Comparison of ENCODE assay signal across 11 cellular contexts in the genomic region with DNA sequence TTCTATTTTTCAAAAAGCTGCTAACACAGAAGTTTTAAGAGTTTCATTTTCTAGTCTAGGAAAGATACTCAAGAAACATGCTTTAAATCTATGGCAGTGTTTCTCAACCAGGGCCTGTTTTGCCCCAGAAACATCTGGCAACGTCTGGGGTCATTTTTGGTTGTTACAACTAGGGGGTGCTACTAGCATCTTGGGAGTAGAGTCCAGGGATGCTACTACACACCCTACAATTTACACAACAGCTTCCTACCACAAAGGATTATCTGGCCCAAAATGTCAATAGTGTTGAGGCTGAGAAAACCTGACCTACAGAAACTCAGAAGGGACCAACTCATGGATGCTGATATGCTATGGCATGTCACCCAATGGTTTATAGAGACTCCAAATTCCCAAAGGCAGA. TPM values are rescaled to one million over a fixed set of nuclear protein-coding genes. Genes with fewer than 3 reads are reported as not detected.
A peak's percentile ranks its signal among the peaks of the same experiment; 100 is the strongest.
DNase-seq lines count a peak whose midpoint lies in the region; ATAC-seq, FAIRE-seq and TF ChIP-seq lines count a peak whose summit lies in the region.
"Had no signal": no experiment of that assay in that cellular context is flagged by ENCODE, and none has a peak within 500 bp of the region (broad histone marks: within the 10 kb centered on the region; RNA-seq: fewer than 3 reads in every experiment).

No MANE protein-coding gene starts in this region.

- intact Hi-C loops in head of caudate nucleus (cut with DNase I) = no loop called here

- in situ Hi-C loops in GM13977 (cut with MboI; ENCODE audit: low pct_unique_long_range_greater_than_20kb, low sequenced_read_pairs, unreplicated experiment) = no loop called here

- DNase-seq in AG09309 (ENCODE audit: low read depth) (no peak), GM13977 (ENCODE audit: low spot score) (peak; percentile 19), RPMI7951 (ENCODE audit: low read depth) (peak; percentile 19), foreskin fibroblast (peak in 1 of 2 donors; percentile 23), head of caudate nucleus (no peak), D721Med (ENCODE audit: insufficient read length, low spot score) (no peak), NCI-H2081 treated with DMSO at 0.1 percent for 48 hours (lab: John Stamatoyannopoulos, UW) (no peak)
- DNase-seq: activated naive CD8-positive, alpha-beta T cell treated with anti-CD3 and anti-CD28 coated beads, Interleukin-2, amount 50 U/mL, for 24 hours; NCI-H146; testis had no signal

- ATAC-seq in HG03108 (IDR thresholded peaks at IDR 0.05; ENCODE audit: unreplicated experiment) = no peak
- ATAC-seq: activated naive CD8-positive, alpha-beta T cell treated with anti-CD3 and anti-CD28 coated beads, Interleukin-2, amount 50 U/mL, for 24 hours had no signal

- TF ChIP-seq CTCF in AG09309 (IDR thresholded peaks at IDR 0.05; ENCODE audit: control insufficient read depth, insufficient read depth, low read depth, low read length, missing control alignments) (peak; percentile 26), GM13977 (IDR thresholded peaks at IDR 0.05; ENCODE audit: extremely low read depth, insufficient read depth, missing control alignments) (peak; percentile 27), foreskin fibroblast (IDR thresholded peaks at IDR 0.05; ENCODE audit: low read depth, low read length) (peak; percentile 2), D721Med (IDR thresholded peaks at IDR 0.05; ENCODE audit: insufficient read depth, missing control alignments) (no peak)

- H3K4me3 ChIP-seq in AG09309 (ENCODE audit: control insufficient read depth, low read depth, low read length) = no peak overlapping the region
- no peak overlapping the region for H3K4me3 ChIP-seq in foreskin fibroblast (ENCODE audit: low read depth in 1 of 2, low read length in 2 of 2)
- H3K4me3 ChIP-seq: testis had no signal

- no peak for FAIRE-seq in D721Med (lab: Jason Lieb, UNC)

RNA-seq across cellular contexts. Expression of gene SERAC1, which starts 24.4 kb away (rescaled TPM):
- 9.0 and 10.1 TPM in 2 replicates for total RNA-seq in RPMI7951 (2014; rRNA removed; shearing (Covaris generic))

RNA-seq across cellular contexts. Expression of gene GTF2H5, which starts 24.4 kb away (rescaled TPM):
- 5.6 and 7.2 TPM in 2 replicates for total RNA-seq in RPMI7951 (2014; rRNA removed; shearing (Covaris generic))

Comparison
In these comparisons a context has a peak if more than half of its experiments do, and no peak if none do; other contexts are left out.
1. DNase-seq: peak in GM13977 (single experiment) and RPMI7951 (single experiment); none in AG09309 (single experiment), head of caudate nucleus (0 of 42), D721Med (single experiment) and NCI-H2081 treated with DMSO at 0.1 percent for 48 hours (single experiment).